Comparison of ENCODE assay signal across 8 cellular contexts in genomic region chr7:130922206-130923112, GRCh38.
DNase-seq lines count a peak whose midpoint lies in the region; ATAC-seq and TF ChIP-seq lines count a peak whose summit lies in the region.

No MANE protein-coding gene starts in this region.

- H3K4me1 Mint-ChIP-seq in IgD-negative memory B cell (peaks cover 40 to 48% (median 48%) of the 10 kb centered on the region in 3 donors), neural progenitor cell (peaks cover 50% of the 10 kb centered on the region)
- H3K4me1 Mint-ChIP-seq in central memory CD8-positive, alpha-beta T cell: peaks cover 66% of the 10 kb centered on the region

- H3K4me3 Mint-ChIP-seq in IgD-negative memory B cell (peak overlapping the region in 1 of 4 donors; percentile 41), neural progenitor cell (no peak overlapping the region)
- H3K4me3 Mint-ChIP-seq in central memory CD8-positive, alpha-beta T cell: no peak overlapping the region

- no peak for ATAC-seq in central memory CD8-positive, alpha-beta T cell (replicated peaks; ENCODE audit: extremely low read depth, poor library complexity, severe bottlenecking)
- ATAC-seq in HG02852 (IDR thresholded peaks at IDR 0.05; ENCODE audit: unreplicated experiment): no peak
- no peak for ATAC-seq in HG02763 (IDR thresholded peaks at IDR 0.05; ENCODE audit: unreplicated experiment)

- H3K4me1 ChIP-seq in BLaER1: peaks cover 67% of the 10 kb centered on the region
- H3K4me1 ChIP-seq in neural progenitor cell: peaks cover 28% of the 10 kb centered on the region

- no peak for TF ChIP-seq CTCF in neural progenitor cell (IDR thresholded peaks at IDR 0.05)

- H3K36me3 Mint-ChIP-seq in IgD-negative memory B cell: no peaks in the 10 kb centered on the region
- peaks cover 46% of the 10 kb centered on the region for H3K36me3 Mint-ChIP-seq in central memory CD8-positive, alpha-beta T cell (ENCODE audit: insufficient read depth)
- no peaks in the 10 kb centered on the region for H3K36me3 Mint-ChIP-seq in neural progenitor cell

- H3K9ac ChIP-seq in BLaER1 (peak overlapping the region; percentile 78), neural progenitor cell (no peak overlapping the region)

- no peaks in the 10 kb centered on the region for H3K27me3 ChIP-seq in BLaER1
- no peaks in the 10 kb centered on the region for H3K27me3 ChIP-seq in neural progenitor cell

- peaks cover 21% of the 10 kb centered on the region for H3F3A ChIP-seq in neural progenitor cell (ENCODE audit: low read depth)

- no peaks in the 10 kb centered on the region for H3K79me2 ChIP-seq in neural progenitor cell (ENCODE audit: low read depth)

- peak overlapping the region; percentile 52 for H2AFZ ChIP-seq in neural progenitor cell (replicated peaks)

- H3K36me3 ChIP-seq in BLaER1: no peaks in the 10 kb centered on the region
- H3K36me3 ChIP-seq in neural progenitor cell: no peaks in the 10 kb centered on the region

- H3K27me3 Mint-ChIP-seq in IgD-negative memory B cell (no peaks in the 10 kb centered on the region), neural progenitor cell (ENCODE audit: insufficient read depth, low read depth) (peaks cover 12% of the 10 kb centered on the region)
- H3K27me3 Mint-ChIP-seq in central memory CD8-positive, alpha-beta T cell: no peaks in the 10 kb centered on the region

- H3K9me3 Mint-ChIP-seq in IgD-negative memory B cell: no peaks in the 10 kb centered on the region
- H3K9me3 Mint-ChIP-seq in central memory CD8-positive, alpha-beta T cell: no peaks in the 10 kb centered on the region
- H3K9me3 Mint-ChIP-seq in neural progenitor cell: no peaks in the 10 kb centered on the region

- H3K27ac Mint-ChIP-seq in IgD-negative memory B cell (peak overlapping the region; percentile 9 to 87 (median 84)), neural progenitor cell (peak overlapping the region; percentile 64)
- peak overlapping the region; percentile 41 for H3K27ac Mint-ChIP-seq in central memory CD8-positive, alpha-beta T cell (ENCODE audit: low read depth)

- DNase-seq in central memory CD8-positive, alpha-beta T cell (ENCODE audit: low spot score in 2 of 2): no peak
- DNase-seq in neural progenitor cell (ENCODE audit: low spot score) (no peak), NCI-H446 treated with DMSO at 0.1 percent for 48 hours (lab: John Stamatoyannopoulos, UW) (no peak), T1000 (lab: John Stamatoyannopoulos, UW) (no peak)

- H4K20me1 ChIP-seq in BLaER1 (peaks cover 4% of the 10 kb centered on the region; the same call in 1 of the 2 replicates), neural progenitor cell (ENCODE audit: low read depth) (no peaks in the 10 kb centered on the region)

- H3K4me3 ChIP-seq in BLaER1 (peak overlapping the region; percentile 64), neural progenitor cell (no peak overlapping the region)

- H3K27ac ChIP-seq in BLaER1 (peak overlapping the region; percentile 86), neural progenitor cell (no peak overlapping the region)

- no peaks in the 10 kb centered on the region for H3K9me3 ChIP-seq in BLaER1
- no peaks in the 10 kb centered on the region for H3K9me3 ChIP-seq in neural progenitor cell (ENCODE audit: low read depth)

- H3K4me2 ChIP-seq in BLaER1 (peak overlapping the region; percentile 86), neural progenitor cell (peak overlapping the region; percentile 60)
